13 cellular contexts compared by ENCODE assay signal in the genomic region with DNA sequence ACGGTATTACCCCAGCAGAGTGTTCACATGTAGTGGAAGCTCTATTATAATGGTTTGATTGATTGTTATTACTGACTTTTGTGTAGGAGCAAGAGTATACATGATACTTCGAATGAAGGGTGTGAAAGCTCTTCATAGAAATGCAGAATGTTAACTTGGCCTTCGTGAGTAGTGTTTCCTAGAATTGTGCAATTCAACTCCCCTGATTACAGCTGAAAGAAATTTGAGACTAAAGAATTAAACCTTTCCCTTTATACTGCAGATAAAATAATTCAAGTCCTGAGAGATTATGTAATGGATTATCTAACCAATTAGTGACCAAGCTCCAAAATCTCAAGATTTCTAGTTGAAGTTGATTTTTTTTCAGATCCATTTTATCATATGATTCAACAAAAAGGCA. TPM values are rescaled to one million over a fixed set of nuclear protein-coding genes. Genes with fewer than 3 reads are reported as not detected.
DNase-seq lines count a peak whose midpoint lies in the region; ATAC-seq and TF ChIP-seq lines count a peak whose summit lies in the region.
"Had no signal": no experiment of that assay in that cellular context is flagged by ENCODE, and none has a peak within 500 bp of the region (broad histone marks: within the 10 kb centered on the region; RNA-seq: fewer than 3 reads in every experiment).

No MANE protein-coding gene starts in this region.

- no peaks in the 10 kb centered on the region for H3K27me3 ChIP-seq in psoas muscle (ENCODE audit: insufficient read depth in 3 of 3, low read length in 2 of 3)

- DNase-seq in GM03348 (ENCODE audit: low spot score) (peak; percentile 18), OCI-M1 (lab: John Stamatoyannopoulos, UW) (peak; percentile 30), fibroblast of pulmonary artery (ENCODE audit: low read depth) (peak; percentile 67), psoas muscle (no peak), amygdala (lab: John Stamatoyannopoulos, UW) (no peak), nucleus accumbens (lab: John Stamatoyannopoulos, UW) (no peak), T-helper 17 cell (no peak)
- DNase-seq: activated naive CD8-positive, alpha-beta T cell treated with anti-CD3 and anti-CD28 coated beads, Interleukin-2, amount 50 U/mL, for 24 hours; CD8-positive, alpha-beta memory T cell; head of caudate nucleus; naive thymus-derived CD4-positive, alpha-beta T cell; NCI-H2227 treated with DMSO at 0.1 percent for 48 hours; stimulated activated naive CD8-positive, alpha-beta T cell treated with anti-CD3 and anti-CD28 coated beads, Interleukin-15, amount 100 ng/mL, for 72 hours had no signal

- H3K27ac Mint-ChIP-seq in T-helper 17 cell = no peak overlapping the region
- H3K27ac Mint-ChIP-seq: activated naive CD8-positive, alpha-beta T cell treated with anti-CD3 and anti-CD28 coated beads, Interleukin-2, amount 50 U/mL, for 24 hours; stimulated activated naive CD8-positive, alpha-beta T cell treated with anti-CD3 and anti-CD28 coated beads, Interleukin-15, amount 100 ng/mL, for 72 hours had no signal

- peaks cover 78% of the 10 kb centered on the region for H3K4me1 ChIP-seq in psoas muscle

- H3K36me3 Mint-ChIP-seq in T-helper 17 cell (ENCODE audit: low read depth) = peaks cover 2% of the 10 kb centered on the region

- no peak overlapping the region for H3K27ac ChIP-seq in psoas muscle

- no peak for TF ChIP-seq CTCF in fibroblast of pulmonary artery (IDR thresholded peaks at IDR 0.05; ENCODE audit: low read length, missing control alignments)
- no peak for TF ChIP-seq CTCF in psoas muscle (IDR thresholded peaks at IDR 0.05)

- H3K36me3 ChIP-seq in psoas muscle (ENCODE audit: insufficient read depth in 1 of 2, low read depth in 1 of 2) = no peaks in the 10 kb centered on the region

- intact Hi-C loops in psoas muscle (cut with DNase I) = no loop called here

- peak in 3 of 4 donors; percentile 37 to 63 (median 50) for ATAC-seq in psoas muscle
- no peak for ATAC-seq in T-helper 17 cell
- ATAC-seq: activated naive CD8-positive, alpha-beta T cell treated with anti-CD3 and anti-CD28 coated beads, Interleukin-2, amount 50 U/mL, for 24 hours; naive thymus-derived CD4-positive, alpha-beta T cell had no signal

- 8 to 19% (median 11%) methylated on average over 3 of the region's 3 CpGs for WGBS in psoas muscle, 3 donors

- no peaks in the 10 kb centered on the region for H3K27me3 Mint-ChIP-seq in T-helper 17 cell
- H3K27me3 Mint-ChIP-seq: activated naive CD8-positive, alpha-beta T cell treated with anti-CD3 and anti-CD28 coated beads, Interleukin-2, amount 50 U/mL, for 24 hours; CD8-positive, alpha-beta memory T cell; naive thymus-derived CD4-positive, alpha-beta T cell; stimulated activated naive CD8-positive, alpha-beta T cell treated with anti-CD3 and anti-CD28 coated beads, Interleukin-15, amount 100 ng/mL, for 72 hours had no signal

- peaks cover 49% of the 10 kb centered on the region for H3K4me1 Mint-ChIP-seq in T-helper 17 cell

- H3K4me3 ChIP-seq in fibroblast of pulmonary artery (replicated peaks; ENCODE audit: low read depth, low read length) = no peak overlapping the region
- no peak overlapping the region for H3K4me3 ChIP-seq in psoas muscle

- H3K4me3 Mint-ChIP-seq in T-helper 17 cell = no peak overlapping the region
- H3K4me3 Mint-ChIP-seq: activated naive CD8-positive, alpha-beta T cell treated with anti-CD3 and anti-CD28 coated beads, Interleukin-2, amount 50 U/mL, for 24 hours; stimulated activated naive CD8-positive, alpha-beta T cell treated with anti-CD3 and anti-CD28 coated beads, Interleukin-15, amount 100 ng/mL, for 72 hours had no signal

- H3K9me3 ChIP-seq in psoas muscle (no peaks in the 10 kb centered on the region), T-helper 17 cell (ENCODE audit: control insufficient read depth, low read length, poor library complexity, severe bottlenecking) (no peaks in the 10 kb centered on the region)

RNA-seq across cellular contexts. Expression of a gene that starts 38.2 kb away (rescaled TPM):
- total RNA-seq in psoas muscle = 10 to 100 TPM; 34.9 to 49.3 (median 45.3) TPM
- polyA plus RNA-seq in psoas muscle = 10 to 100 TPM; 14.7 to 70.8 (median 18.4) TPM
- 10 to 100 TPM; 46.5 to 51.1 TPM for total RNA-seq in T-helper 17 cell

Comparison
In these comparisons a context has a peak if more than half of its experiments do, and no peak if none do; other contexts are left out.
1. DNase-seq: peak in GM03348 (single experiment), OCI-M1 (single experiment) and fibroblast of pulmonary artery (single experiment); none in psoas muscle (0 of 2), amygdala (0 of 56), nucleus accumbens (0 of 56) and T-helper 17 cell (0 of 3).